9 cellular contexts compared by ENCODE assay signal in the genomic region with DNA sequence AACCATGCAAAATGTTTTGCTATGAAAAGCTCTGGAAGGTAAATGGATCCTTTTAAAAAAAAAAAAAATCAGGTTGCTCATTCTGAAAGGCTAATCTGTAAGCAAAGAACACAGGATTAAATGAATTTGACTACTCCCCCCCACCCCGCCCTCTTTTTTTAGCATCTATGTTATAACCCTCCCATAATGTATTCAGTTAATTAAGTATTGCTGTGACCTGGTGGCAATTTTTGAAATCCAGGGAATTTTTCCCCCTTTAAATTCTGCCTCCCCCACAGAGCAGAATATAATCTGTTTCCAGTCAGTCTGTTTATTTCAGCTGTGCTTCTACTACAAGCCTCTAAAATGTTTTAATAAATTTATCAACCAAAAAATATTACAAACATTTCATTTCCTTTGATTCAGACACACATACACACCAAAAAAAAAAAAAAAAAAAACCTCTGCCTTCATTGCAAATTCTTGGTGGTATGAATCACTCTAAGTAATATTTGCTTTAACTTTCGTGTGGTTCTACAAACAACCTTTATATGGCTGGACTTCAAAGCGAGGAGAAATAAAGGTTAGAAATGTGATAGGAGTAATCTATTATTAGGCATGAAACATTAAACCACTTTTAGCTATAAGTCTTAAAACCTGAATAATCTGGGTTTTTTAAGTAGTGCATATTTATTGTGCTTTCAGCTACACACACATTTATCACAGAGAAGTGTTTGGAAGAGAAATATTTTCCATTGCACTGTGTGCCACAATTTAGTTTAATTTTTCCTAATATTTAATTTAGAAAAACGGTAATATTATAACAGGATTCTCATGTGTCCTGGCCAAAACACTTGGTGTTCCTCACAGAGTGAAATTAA.
DNase-seq lines count a peak whose midpoint lies in the region; TF ChIP-seq lines count a peak whose summit lies in the region.
"Had no signal": no experiment of that assay in that cellular context is flagged by ENCODE, and none has a peak within 500 bp of the region (broad histone marks: within the 10 kb centered on the region; RNA-seq: fewer than 3 reads in every experiment).

No MANE protein-coding gene starts in this region.

- H3K36me3 Mint-ChIP-seq in progenitor cell of endocrine pancreas (ENCODE audit: insufficient read depth), result peaks cover 1% of the 10 kb centered on the region

- DNase-seq in DMS153 treated with DMSO at 0.1 percent for 48 hours (lab: John Stamatoyannopoulos, UW; ENCODE audit: unreplicated experiment) (peak; percentile 18), NCI-H226 (peak; percentile 70), epithelial cell of prostate (ENCODE audit: low read depth, low spot score) (peak; percentile 18), progenitor cell of endocrine pancreas (ENCODE audit: low spot score, unreplicated experiment) (no peak), Peyer's patch (no peak), ecto neural progenitor cell (ENCODE audit: low spot score) (no peak)
- DNase-seq in central memory CD4-positive, alpha-beta T cell, result no peak
- no peak for DNase-seq in activated naive CD4-positive, alpha-beta T cell (lab: John Stamatoyannopoulos, UW)

- no peak overlapping the region for H3K4me3 Mint-ChIP-seq in progenitor cell of endocrine pancreas (ENCODE audit: low read depth)

- peaks cover 0 to 28% (median 0%) of the 10 kb centered on the region in 4 donors for H3K4me1 ChIP-seq in Peyer's patch

- peaks cover 46% of the 10 kb centered on the region for H3K4me1 Mint-ChIP-seq in progenitor cell of endocrine pancreas (ENCODE audit: low read depth)

- H3K27ac ChIP-seq in epithelial cell of prostate, result peak overlapping the region; percentile 67
- peak overlapping the region in 1 of 4 donors; percentile 47 for H3K27ac ChIP-seq in Peyer's patch
- H3K27ac ChIP-seq: neutrophil had no signal

- H3K27me3 ChIP-seq in Peyer's patch, result no peaks in the 10 kb centered on the region
- H3K27me3 ChIP-seq: neutrophil had no signal

- peaks cover 6% of the 10 kb centered on the region for H3K9me3 Mint-ChIP-seq in progenitor cell of endocrine pancreas (ENCODE audit: low read depth)

- H3K9me3 ChIP-seq in Peyer's patch, result no peaks in the 10 kb centered on the region
- H3K9me3 ChIP-seq: neutrophil had no signal

- peak overlapping the region; percentile 93 for H3K27ac Mint-ChIP-seq in progenitor cell of endocrine pancreas

- no peak for TF ChIP-seq POLR2A in Peyer's patch (IDR thresholded peaks at IDR 0.05)

- no peak overlapping the region for H3K4me3 ChIP-seq in Peyer's patch

- H3K36me3 ChIP-seq in Peyer's patch, result no peaks in the 10 kb centered on the region
- H3K36me3 ChIP-seq: neutrophil had no signal

- no peak for TF ChIP-seq CTCF in progenitor cell of endocrine pancreas (IDR thresholded peaks at IDR 0.05; ENCODE audit: unreplicated experiment)
- no peak for TF ChIP-seq CTCF in Peyer's patch (IDR thresholded peaks at IDR 0.05)

- no peaks in the 10 kb centered on the region for H3K27me3 Mint-ChIP-seq in progenitor cell of endocrine pancreas

Comparison
In these comparisons a context has a peak if more than half of its experiments do, and no peak if none do; other contexts are left out.
1. DNase-seq: peak in DMS153 treated with DMSO at 0.1 percent for 48 hours (single experiment), NCI-H226 (single experiment) and epithelial cell of prostate (single experiment); none in progenitor cell of endocrine pancreas (single experiment), central memory CD4-positive, alpha-beta T cell (single experiment), activated naive CD4-positive, alpha-beta T cell (0 of 4), Peyer's patch (0 of 3) and ecto neural progenitor cell (single experiment).